In the genomic region with DNA sequence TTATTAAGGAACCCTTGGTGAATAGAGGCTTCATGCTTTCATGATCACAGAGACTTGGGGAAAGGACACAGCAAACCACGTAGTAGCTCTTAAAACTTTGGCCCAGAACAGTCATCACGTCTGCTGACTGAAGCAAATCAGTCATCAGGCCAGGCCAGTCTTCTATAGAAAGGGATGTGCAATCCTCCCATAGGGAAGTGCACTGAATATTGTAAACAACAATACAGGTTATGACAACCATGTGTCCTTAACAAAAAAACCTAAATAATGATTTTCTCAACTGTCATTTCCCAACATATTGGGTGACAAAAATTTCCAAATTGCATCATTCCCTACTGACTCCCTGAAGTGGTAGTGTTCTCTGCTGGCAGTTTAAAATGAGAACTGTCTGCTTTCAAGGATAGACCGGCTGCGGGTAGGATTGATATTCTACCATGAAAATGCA, we compare ENCODE assay signal across 8 cellular contexts.
A peak's percentile ranks its signal among the peaks of the same experiment; 100 is the strongest.
DNase-seq lines count a peak whose midpoint lies in the region; ATAC-seq and TF ChIP-seq lines count a peak whose summit lies in the region.

No MANE protein-coding gene starts in this region.

- H3K9ac ChIP-seq in GM23248 (no peak overlapping the region; the same call in 1 of the 2 replicates), IMR-90 (ENCODE audit: low read depth, low read length) (no peak overlapping the region), skeletal muscle satellite cell (ENCODE audit: low read depth, low read length) (peak overlapping the region; percentile 74)

- peak overlapping the region; percentile 55 for H2BK120ac ChIP-seq in IMR-90 (ENCODE audit: low read depth, low read length)

- no peaks in the 10 kb centered on the region for H3K9me3 ChIP-seq in GM23248 (ENCODE audit: low read depth)
- no peaks in the 10 kb centered on the region for H3K9me3 ChIP-seq in IMR-90 (ENCODE audit: control insufficient read depth, insufficient read depth, low read length)
- H3K9me3 ChIP-seq in skeletal muscle satellite cell (replicated peaks; ENCODE audit: low read length), result no peaks in the 10 kb centered on the region
- no peaks in the 10 kb centered on the region for H3K9me3 ChIP-seq in tibial nerve

- H2AK9ac ChIP-seq in IMR-90 (replicated peaks; ENCODE audit: low read depth, low read length, poor library complexity), result no peak overlapping the region

- peak overlapping the region in 1 of 2 experiments; percentile 33; a peak in 2 of 4 replicates for H4K8ac ChIP-seq in IMR-90 (ENCODE audit: low read depth in 2 of 2, low read length in 2 of 2)

- dilution Hi-C loops in IMR-90 (cut with HindIII; ENCODE audit: low sequenced_read_pairs, unreplicated experiment), result no loop called here

- H3K4me1 ChIP-seq in GM23248 (ENCODE audit: insufficient read depth), result peaks cover 57% of the 10 kb centered on the region
- H3K4me1 ChIP-seq in IMR-90 (ENCODE audit: control insufficient read depth, insufficient read depth, low read length), result peaks cover 12% of the 10 kb centered on the region; the same call in 1 of the 2 replicates
- H3K4me1 ChIP-seq in skeletal muscle satellite cell (ENCODE audit: control insufficient read depth, insufficient read depth, low read length), result peaks cover 56% of the 10 kb centered on the region
- H3K4me1 ChIP-seq in tibial nerve, result peaks cover 0 to 40% (median 6%) of the 10 kb centered on the region in 4 donors

- H3K36me3 ChIP-seq in GM23248 (ENCODE audit: low read depth), result no peaks in the 10 kb centered on the region
- H3K36me3 ChIP-seq in IMR-90 (ENCODE audit: control insufficient read depth, insufficient read depth, low read length), result no peaks in the 10 kb centered on the region
- no peaks in the 10 kb centered on the region for H3K36me3 ChIP-seq in skeletal muscle satellite cell (ENCODE audit: insufficient read depth, low read length)
- no peaks in the 10 kb centered on the region for H3K36me3 ChIP-seq in tibial nerve

- peak overlapping the region; percentile 24; the same call in 1 of the 2 replicates for H3K18ac ChIP-seq in IMR-90 (ENCODE audit: low read depth, low read length)

- peak overlapping the region; percentile 75; the same call in 1 of the 2 replicates for H2AK5ac ChIP-seq in IMR-90 (ENCODE audit: low read depth, low read length)

- H3K9me1 ChIP-seq in IMR-90 (ENCODE audit: insufficient read depth, low read length), result 0 out of 2 replicates have a peak, but pooled peaks cover 4% of the 10 kb centered on the region

- no peaks in the 10 kb centered on the region; the same call in 1 of the 2 replicates for H3K9me2 ChIP-seq in GM23248 (ENCODE audit: insufficient read depth)

- no peak for TF ChIP-seq RAD21 in IMR-90 (IDR thresholded peaks at IDR 0.05; ENCODE audit: low read length)

- H3K14ac ChIP-seq in IMR-90 (replicated peaks; ENCODE audit: low read depth, low read length), result peak overlapping the region; percentile 67

- DNase-seq in GM23248, result peak; percentile 75
- peak; percentile 19 for DNase-seq in IMR-90
- no peak for DNase-seq in NCI-H524 (lab: John Stamatoyannopoulos, UW)
- DNase-seq in activated naive CD4-positive, alpha-beta T cell treated with Interleukin-2 at 50 U/mL for 16 hours, result no peak
- no peak for DNase-seq in tibial nerve (ENCODE audit: low spot score in 2 of 2)

- 13 to 17% methylated on average over 4 of the region's 4 CpGs for WGBS in GM23248 (ENCODE audit: low coverage in 1 of 2, low lambda C conversion rate in 2 of 2, missing lambda C conversion rate in 2 of 2), 2 experiments
- WGBS in IMR-90 (ENCODE audit: extremely low coverage in 2 of 2, insufficient read length in 1 of 2), 2 experiments, result 57% methylated on average over 2 of the region's 4 CpGs; no CpG with 5 or more reads in 1 of the 2 experiments
- 55 to 73% methylated on average over 4 of the region's 4 CpGs for WGBS in tibial nerve, 2 donors

- H3K4me3 ChIP-seq in GM23248, result no peak overlapping the region
- H3K4me3 ChIP-seq in IMR-90 (ENCODE audit: insufficient read depth, low read depth, low read length), result no peak overlapping the region
- no peak overlapping the region for H3K4me3 ChIP-seq in skeletal muscle satellite cell (ENCODE audit: low read length)
- H3K4me3 ChIP-seq in tibial nerve, result no peak overlapping the region

- TF ChIP-seq CTCF in IMR-90 (conservative IDR thresholded peaks at IDR 0.05; ENCODE audit: low read depth, low read length) (no peak), tibial nerve (IDR thresholded peaks at IDR 0.05) (no peak)

- H3K56ac ChIP-seq in IMR-90 (ENCODE audit: extremely low read depth, insufficient read depth, low read length), result no peak overlapping the region

- H2AFZ ChIP-seq in GM23248, result peak overlapping the region; percentile 18; the same call in 1 of the 2 replicates
- no peak overlapping the region for H2AFZ ChIP-seq in IMR-90 (replicated peaks; ENCODE audit: low read length, poor library complexity)

- in situ Hi-C loops in GM23248 (cut with MboI), result loop anchor here (25.0 kb wide), 1 partner anchor 375 kb away; no protein-coding TSS in a partner anchor
- in situ Hi-C loops in IMR-90 (cut with MboI; ENCODE audit: low sequenced_read_pairs), result loop anchor here (10.0 kb wide), 1 partner anchor 388 kb away; the partner anchor contains the start of gene CITED2

- H3K4me2 ChIP-seq in GM23248 (ENCODE audit: unreplicated experiment) (peak overlapping the region; percentile 29), IMR-90 (ENCODE audit: low read depth, low read length) (no peak overlapping the region), skeletal muscle satellite cell (ENCODE audit: low read length) (no peak overlapping the region)

- BruUV-seq in IMR-90 (replicated peaks; lab: Mats Ljungman, UMichigan), result no TSS peak

- peak overlapping the region; percentile 64; the same call in 1 of the 2 replicates for H3K4ac ChIP-seq in IMR-90 (ENCODE audit: low read depth, low read length)

- peak overlapping the region; percentile 93 for H2BK20ac ChIP-seq in IMR-90 (ENCODE audit: low read depth, low read length)

- no peaks in the 10 kb centered on the region for H3K27me3 ChIP-seq in GM23248 (replicated peaks; ENCODE audit: insufficient read depth)
- H3K27me3 ChIP-seq in IMR-90 (ENCODE audit: control insufficient read depth, insufficient read depth, low read length), result no peaks in the 10 kb centered on the region
- no peaks in the 10 kb centered on the region for H3K27me3 ChIP-seq in skeletal muscle satellite cell (ENCODE audit: control insufficient read depth, insufficient read depth, low read length)
- no peaks in the 10 kb centered on the region for H3K27me3 ChIP-seq in tibial nerve

- TF ChIP-seq POLR2A in IMR-90 (IDR thresholded peaks at IDR 0.05; ENCODE audit: low read depth, low read length), result no peak
- TF ChIP-seq POLR2A in tibial nerve (IDR thresholded peaks at IDR 0.05), result no peak

- POLR2A ChIA-PET in IMR-90 (lab: Charles Lee; ENCODE audit: unreplicated experiment), result interaction anchor here (0.9 kb wide), 1 partner anchor 388 kb away, joined by 7 read pairs; the partner anchor contains the start of gene CITED2

- H2BK15ac ChIP-seq in IMR-90 (ENCODE audit: low read depth, low read length), result peak overlapping the region; percentile 85; the same call in 2 of the 3 replicates

- CTCF ChIA-PET in IMR-90 (lab: Yijun Ruan, JAX), result no interaction called here

- H3K79me1 ChIP-seq in IMR-90 (ENCODE audit: low read depth in 1 of 2, low read length in 2 of 2), result 0 out of 4 replicates have a peak, but pooled peaks cover 0 to 3% of the 10 kb centered on the region in 2 experiments

- no peaks in the 10 kb centered on the region for H3K79me2 ChIP-seq in GM23248 (ENCODE audit: insufficient read depth)

- TF ChIP-seq EP300 in tibial nerve (IDR thresholded peaks at IDR 0.05), result peak in 1 of 2 donors; percentile 68

- ATAC-seq in IMR-90 (ENCODE audit: low read depth) (no peak), esophagus mucosa (peak; percentile 72), GM18517 (IDR thresholded peaks at IDR 0.05; ENCODE audit: unreplicated experiment) (no peak)

- peaks cover 59% of the 10 kb centered on the region for H3F3A ChIP-seq in GM23248 (ENCODE audit: insufficient read depth)

- H4K91ac ChIP-seq in IMR-90 (ENCODE audit: insufficient read depth, low read depth, low read length), result peak overlapping the region; percentile 54; the same call in 1 of the 2 replicates

- no peak overlapping the region for H2BK5ac ChIP-seq in IMR-90 (ENCODE audit: low read depth, low read length, poor library complexity, severe bottlenecking)

- H4K5ac ChIP-seq in IMR-90 (ENCODE audit: low read depth, low read length), result no peak overlapping the region; the same call in 1 of the 2 replicates

- H3K27ac ChIP-seq in GM23248 (peak overlapping the region; percentile 77), IMR-90 (ENCODE audit: insufficient read depth, low read length) (no peak overlapping the region), tibial nerve (peak overlapping the region in 2 of 4 donors; percentile 33 to 78)

- no peaks in the 10 kb centered on the region for H4K20me1 ChIP-seq in GM23248 (ENCODE audit: insufficient read depth)
- H4K20me1 ChIP-seq in IMR-90 (ENCODE audit: insufficient read depth, low read length), result no peaks in the 10 kb centered on the region

- intact Hi-C loops in IMR-90 (cut with micrococcal nuclease), result loop anchor here (5.0 kb wide), 3 partner anchors 165 to 775 kb away; no protein-coding TSS in a partner anchor

- peak overlapping the region; percentile 39 for H3K23ac ChIP-seq in IMR-90 (ENCODE audit: low read depth, low read length)

TF ChIP-seq in IMR-90, 13 proteins besides CTCF, POLR2A, EP300 and RAD21:
- TF ChIP-seq CEBPB (IDR thresholded peaks at IDR 0.05; ENCODE audit: low read depth, low read length), result 0 out of 2 replicates have a peak, but pooled peaks have one; percentile 14
- TF ChIP-seq CHD1 (IDR thresholded peaks at IDR 0.05; ENCODE audit: low read depth, low read length), result no peak

Comparison
In these comparisons a context has a peak if more than half of its experiments do, and no peak if none do; other contexts are left out.
1. DNase-seq: peak in GM23248 (single experiment) and IMR-90 (single experiment); none in NCI-H524 (0 of 2), activated naive CD4-positive, alpha-beta T cell treated with Interleukin-2 at 50 U/mL for 16 hours (single experiment) and tibial nerve (0 of 2).